Comparison of ENCODE assay signal across 8 cellular contexts in the genomic region with DNA sequence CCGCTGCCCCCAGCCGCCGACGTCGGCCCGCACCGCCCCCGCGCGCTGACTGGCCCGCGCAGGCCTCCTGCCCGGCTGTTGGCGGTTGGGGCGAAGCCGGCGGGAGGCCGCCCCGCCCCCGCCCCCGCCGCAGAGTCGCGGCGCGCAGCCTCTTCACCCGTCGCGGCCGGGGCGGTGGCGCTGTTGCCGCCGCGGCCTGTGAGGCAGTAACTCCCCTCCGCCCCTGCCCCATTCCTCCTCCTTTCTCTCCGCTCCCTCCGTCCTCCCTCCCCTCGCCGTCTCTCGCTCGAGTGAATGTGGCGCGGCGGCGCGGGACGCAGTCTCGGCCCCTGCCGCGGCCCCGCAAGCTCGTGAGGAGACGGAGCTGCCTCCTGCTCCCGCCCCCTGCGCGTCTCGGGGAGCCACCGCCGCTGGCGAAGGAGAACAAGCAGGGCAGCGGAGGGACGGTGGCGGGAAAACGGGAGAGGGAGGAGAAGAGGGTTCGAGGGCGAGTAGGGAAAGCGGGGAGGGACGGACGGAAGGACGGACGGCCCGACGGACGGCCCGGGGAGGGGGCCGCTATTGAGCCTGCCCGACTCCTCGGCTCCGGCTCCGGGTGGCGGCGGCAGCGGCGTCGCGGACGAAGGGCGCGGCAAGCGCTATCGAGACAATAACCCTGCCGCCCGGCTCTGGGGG. TPM values are rescaled to one million over a fixed set of nuclear protein-coding genes. Genes with fewer than 3 reads are reported as not detected.
A peak's percentile ranks its signal among the peaks of the same experiment; 100 is the strongest.
DNase-seq lines count a peak whose midpoint lies in the region; ATAC-seq and TF ChIP-seq lines count a peak whose summit lies in the region.

No MANE protein-coding gene starts in this region.

- H3K9ac ChIP-seq in ES-I3 (ENCODE audit: low read depth, low read length): peak overlapping the region; percentile 98

- H3K27ac ChIP-seq in KOPT-K1 (ENCODE audit: low read depth, low read length, poor library complexity, severe bottlenecking): peak overlapping the region; percentile 98

- peak overlapping the region; percentile 34 for H2AFZ ChIP-seq in neuron (ENCODE audit: low read depth, low read length)

- H3K36me3 ChIP-seq in ES-I3 (ENCODE audit: insufficient read depth, low read length): no peaks in the 10 kb centered on the region
- H3K36me3 ChIP-seq in KOPT-K1 (ENCODE audit: insufficient read depth, low read length): peaks cover 5% of the 10 kb centered on the region
- H3K36me3 ChIP-seq in neuron (ENCODE audit: insufficient read depth, low read length): peaks cover 5% of the 10 kb centered on the region

- no peaks in the 10 kb centered on the region for H3K9me3 ChIP-seq in ES-I3 (ENCODE audit: control insufficient read depth, insufficient read depth, low read length)
- no peaks in the 10 kb centered on the region for H3K9me3 ChIP-seq in KOPT-K1 (ENCODE audit: insufficient read depth, low read length, poor library complexity, severe bottlenecking)
- H3K9me3 ChIP-seq in neuron (ENCODE audit: low read length): no peaks in the 10 kb centered on the region

- TF ChIP-seq CTCF in foreskin fibroblast (IDR thresholded peaks at IDR 0.05; ENCODE audit: low read depth, low read length): peak; percentile 27

- peak; percentile 84 for DNase-seq in RPMI7951 (ENCODE audit: low read depth)
- DNase-seq in activated gamma-delta T cell treated with Interleukin-2 at 50 U/mL for 16 hours: peak; percentile 78
- DNase-seq in foreskin fibroblast: peak; percentile 87 to 93
- peak; percentile 75 for DNase-seq in stromal cell of bone marrow (ENCODE audit: low read depth)

- no peaks in the 10 kb centered on the region for H3K27me3 ChIP-seq in neuron (ENCODE audit: insufficient read depth, low read length)

- H3K4me3 ChIP-seq in foreskin fibroblast (ENCODE audit: low read depth in 1 of 2, low read length in 2 of 2) (peak overlapping the region; percentile 78 to 86), neuron (ENCODE audit: low read length) (peak overlapping the region; percentile 93)

- H3K4me1 ChIP-seq in ES-I3 (ENCODE audit: insufficient read depth, low read length) (peaks cover 13% of the 10 kb centered on the region; the same call in 1 of the 2 replicates), neuron (ENCODE audit: insufficient read depth, low read length) (peaks cover 16% of the 10 kb centered on the region)

- ATAC-seq in GM21786 (IDR thresholded peaks at IDR 0.05; ENCODE audit: unreplicated experiment): peak; percentile 61

RNA-seq across cellular contexts. Expression of a gene that starts 0.6 kb away (rescaled TPM):
- total RNA-seq in RPMI7951 (2014; rRNA removed; shearing (Covaris generic)): 35.0 and 46.0 TPM in 2 replicates

Comparison
In these comparisons a context has a peak if more than half of its experiments do, and no peak if none do; other contexts are left out.
1. Peak in every context shown above with its lines: DNase-seq, ATAC-seq, H3K4me3 ChIP-seq and H3K27ac ChIP-seq.